In the genomic region with DNA sequence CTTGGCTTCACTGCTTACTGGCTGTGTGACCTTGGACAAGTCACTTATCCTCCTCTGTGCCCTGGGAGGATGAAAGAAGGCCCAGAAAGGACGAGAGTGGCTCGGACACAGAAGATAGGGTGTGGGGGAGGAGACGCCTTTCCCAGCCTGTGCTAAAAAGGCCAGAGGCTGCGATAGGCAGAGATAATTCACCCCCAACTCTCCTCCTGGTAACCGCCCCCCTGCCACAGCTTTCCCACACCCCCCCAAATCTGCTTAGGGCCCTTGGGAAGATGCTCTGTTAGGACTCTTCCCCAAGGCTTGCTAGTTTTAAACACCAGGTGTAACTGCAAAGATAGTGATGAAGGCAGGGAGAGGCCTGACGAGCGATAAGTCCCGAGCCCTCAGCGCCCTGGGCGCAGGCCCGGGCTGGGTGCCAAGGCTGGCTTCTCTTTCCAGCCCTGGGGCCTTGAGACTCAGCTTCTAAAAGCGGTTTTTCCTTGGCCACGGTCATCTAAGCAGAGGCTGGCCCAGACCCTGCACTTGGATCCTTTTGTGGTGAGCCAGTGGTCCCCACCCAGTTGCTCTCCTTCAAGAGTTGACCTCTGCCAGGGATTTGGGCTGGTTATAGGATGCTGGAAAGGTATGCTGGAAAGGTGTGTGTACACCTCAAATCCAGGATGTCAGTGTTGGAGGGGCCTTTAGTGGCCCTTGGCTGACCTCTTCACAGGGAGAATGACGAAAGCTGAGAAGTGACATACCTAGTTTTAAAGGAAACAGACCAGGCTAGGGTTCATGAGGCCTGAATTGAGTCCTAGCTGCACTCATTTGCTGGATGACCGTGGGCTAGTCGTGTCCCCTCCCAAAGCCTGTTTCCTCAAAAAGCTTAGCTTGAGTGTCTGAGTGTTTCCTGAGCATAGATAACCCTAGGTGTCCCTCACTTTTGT, we compare ENCODE assay signal across 12 cellular contexts. TPM values are rescaled to one million over a fixed set of nuclear protein-coding genes. Genes with fewer than 3 reads are reported as not detected.
DNase-seq lines count a peak whose midpoint lies in the region; ATAC-seq and TF ChIP-seq lines count a peak whose summit lies in the region.
"Had no signal": no experiment of that assay in that cellular context is flagged by ENCODE, and none has a peak within 500 bp of the region (broad histone marks: within the 10 kb centered on the region; RNA-seq: fewer than 3 reads in every experiment).

No MANE protein-coding gene starts in this region.

- no peak for DNase-seq in activated naive CD8-positive, alpha-beta T cell treated with anti-CD3 and anti-CD28 coated beads, Interleukin-2, amount 50 U/mL, for 24 hours
- DNase-seq in breast epithelium (ENCODE audit: low spot score in 2 of 2) (peak in 1 of 2 donors; percentile 60), aorta (peak; percentile 83 to 93), NOMO-1 treated with DMSO at 0.1 percent for 48 hours (lab: John Stamatoyannopoulos, UW; ENCODE audit: unreplicated experiment) (no peak), NCI-H2107 (lab: John Stamatoyannopoulos, UW) (no peak)
- DNase-seq in naive thymus-derived CD4-positive, alpha-beta T cell, result no peak
- DNase-seq: activated CD4-positive, CD25-positive, alpha-beta regulatory T cell treated with anti-CD3 and anti-CD28 coated beads, Interleukin-2, amount 50 U/mL, for 72 hours had no signal

- H3K36me3 Mint-ChIP-seq in activated naive CD8-positive, alpha-beta T cell, result no peaks in the 10 kb centered on the region
- H3K36me3 Mint-ChIP-seq in activated naive CD8-positive, alpha-beta T cell treated with anti-CD3 and anti-CD28 coated beads, Interleukin-2, amount 50 U/mL, for 24 hours (ENCODE audit: low read depth), result no peaks in the 10 kb centered on the region
- peaks cover 0 to 5% (median 0%) of the 10 kb centered on the region in 5 donors for H3K36me3 Mint-ChIP-seq in naive thymus-derived CD4-positive, alpha-beta T cell

- no peak overlapping the region for H3K4me3 Mint-ChIP-seq in activated naive CD8-positive, alpha-beta T cell
- H3K4me3 Mint-ChIP-seq in activated naive CD8-positive, alpha-beta T cell treated with anti-CD3 and anti-CD28 coated beads, Interleukin-2, amount 50 U/mL, for 24 hours, result no peak overlapping the region
- peak overlapping the region in 1 of 10 donors; percentile 51 for H3K4me3 Mint-ChIP-seq in naive thymus-derived CD4-positive, alpha-beta T cell
- H3K4me3 Mint-ChIP-seq: GM23338 had no signal

- H3K27me3 ChIP-seq in breast epithelium, result no peaks in the 10 kb centered on the region
- no peaks in the 10 kb centered on the region for H3K27me3 ChIP-seq in naive thymus-derived CD4-positive, alpha-beta T cell (ENCODE audit: control insufficient read depth in 2 of 2, insufficient read depth in 2 of 2, low read length in 2 of 2)
- no peaks in the 10 kb centered on the region for H3K27me3 ChIP-seq in aorta (ENCODE audit: control insufficient read depth in 1 of 2, insufficient read depth in 2 of 2, low read length in 1 of 2)

- H3K27ac Mint-ChIP-seq in activated naive CD8-positive, alpha-beta T cell, result peak overlapping the region; percentile 46
- H3K27ac Mint-ChIP-seq in activated naive CD8-positive, alpha-beta T cell treated with anti-CD3 and anti-CD28 coated beads, Interleukin-2, amount 50 U/mL, for 24 hours, result no peak overlapping the region
- peak overlapping the region in 8 of 9 donors; percentile 13 to 86 (median 74) for H3K27ac Mint-ChIP-seq in naive thymus-derived CD4-positive, alpha-beta T cell
- H3K27ac Mint-ChIP-seq: GM23338 had no signal

- H3K27me3 Mint-ChIP-seq in activated naive CD8-positive, alpha-beta T cell, result no peaks in the 10 kb centered on the region
- H3K27me3 Mint-ChIP-seq in activated naive CD8-positive, alpha-beta T cell treated with anti-CD3 and anti-CD28 coated beads, Interleukin-2, amount 50 U/mL, for 24 hours, result no peaks in the 10 kb centered on the region
- H3K27me3 Mint-ChIP-seq in naive thymus-derived CD4-positive, alpha-beta T cell, result no peaks in the 10 kb centered on the region

- H3K9me3 Mint-ChIP-seq in activated naive CD8-positive, alpha-beta T cell (ENCODE audit: low read depth), result no peaks in the 10 kb centered on the region
- H3K9me3 Mint-ChIP-seq in activated naive CD8-positive, alpha-beta T cell treated with anti-CD3 and anti-CD28 coated beads, Interleukin-2, amount 50 U/mL, for 24 hours, result no peaks in the 10 kb centered on the region
- H3K9me3 Mint-ChIP-seq in naive thymus-derived CD4-positive, alpha-beta T cell, result no peaks in the 10 kb centered on the region
- H3K9me3 Mint-ChIP-seq: GM23338 had no signal

- peaks cover 7 to 28% of the 10 kb centered on the region in 2 donors for H3K4me1 ChIP-seq in breast epithelium
- peaks cover 18 to 33% of the 10 kb centered on the region in 2 donors for H3K4me1 ChIP-seq in naive thymus-derived CD4-positive, alpha-beta T cell (ENCODE audit: control insufficient read depth in 2 of 2, insufficient read depth in 2 of 2, low read length in 2 of 2)
- peaks cover 0 to 6% of the 10 kb centered on the region in 2 donors for H3K4me1 ChIP-seq in aorta (ENCODE audit: control insufficient read depth in 1 of 2, insufficient read depth in 2 of 2, low read length in 2 of 2)

- CTCF ChIA-PET in naive thymus-derived CD4-positive, alpha-beta T cell (lab: Charles Lee), result interaction anchor here (0.5 to 4.9 kb wide), 3 partner anchors 14 to 883 kb away, joined by 4 to 30 read pairs (median 7); no protein-coding TSS in a partner anchor

- H3K9me3 ChIP-seq in breast epithelium (no peaks in the 10 kb centered on the region), aorta (ENCODE audit: control insufficient read depth, low read length) (no peaks in the 10 kb centered on the region)
- H3K9me3 ChIP-seq in naive thymus-derived CD4-positive, alpha-beta T cell (ENCODE audit: control insufficient read depth in 2 of 3, low read length in 3 of 3), result no peaks in the 10 kb centered on the region

- intact Hi-C loops in breast epithelium (cut with DNase I; ENCODE audit: low total_unique reads), result loop anchor here (2.0 kb wide), 1 partner anchor 67 kb away; no protein-coding TSS in a partner anchor
- intact Hi-C loops in naive thymus-derived CD4-positive, alpha-beta T cell (cut with micrococcal nuclease), result loop anchor here (5.0 kb wide), 2 partner anchors 477 to 713 kb away; partner anchors contain the start of genes SPOP (in 2 of the 2) and TOB1 (in 1 of the 2)
- intact Hi-C loops in aorta (cut with DNase I), result no loop called here

- no peak overlapping the region for H3K4me3 ChIP-seq in breast epithelium
- H3K4me3 ChIP-seq in naive thymus-derived CD4-positive, alpha-beta T cell (ENCODE audit: low read length), result no peak overlapping the region
- H3K4me3 ChIP-seq in aorta (ENCODE audit: low read length in 2 of 2), result no peak overlapping the region
- H3K4me3 ChIP-seq: GM23338 had no signal

- ATAC-seq in activated naive CD8-positive, alpha-beta T cell treated with anti-CD3 and anti-CD28 coated beads, Interleukin-2, amount 50 U/mL, for 24 hours, result no peak
- ATAC-seq in naive thymus-derived CD4-positive, alpha-beta T cell, result no peak
- ATAC-seq in aorta (ENCODE audit: low FRiP score) (peak; percentile 44), HG03108 (IDR thresholded peaks at IDR 0.05; ENCODE audit: unreplicated experiment) (no peak)
- ATAC-seq: GM23338 had no signal

- no peak for TF ChIP-seq CTCF in breast epithelium (IDR thresholded peaks at IDR 0.05)

- POLR2A ChIA-PET in naive thymus-derived CD4-positive, alpha-beta T cell (lab: Charles Lee), result interaction anchor here (1.0 to 1.3 kb wide), 3 partner anchors 12 to 22 kb away, joined by 3 to 5 read pairs (median 3); no protein-coding TSS in a partner anchor

- H3K36me3 ChIP-seq in breast epithelium, result no peaks in the 10 kb centered on the region
- H3K36me3 ChIP-seq in naive thymus-derived CD4-positive, alpha-beta T cell (ENCODE audit: control insufficient read depth in 2 of 3, insufficient read depth in 3 of 3, low read length in 3 of 3), result peaks cover 0 to 8% (median 0%) of the 10 kb centered on the region in 3 experiments
- no peaks in the 10 kb centered on the region for H3K36me3 ChIP-seq in aorta (ENCODE audit: control insufficient read depth in 1 of 2, insufficient read depth in 2 of 2, low read length in 1 of 2)

- peaks cover 42% of the 10 kb centered on the region for H3K4me1 Mint-ChIP-seq in activated naive CD8-positive, alpha-beta T cell (ENCODE audit: low read depth)
- peaks cover 29% of the 10 kb centered on the region for H3K4me1 Mint-ChIP-seq in activated naive CD8-positive, alpha-beta T cell treated with anti-CD3 and anti-CD28 coated beads, Interleukin-2, amount 50 U/mL, for 24 hours
- peaks cover 8 to 43% (median 36%) of the 10 kb centered on the region in 7 donors for H3K4me1 Mint-ChIP-seq in naive thymus-derived CD4-positive, alpha-beta T cell

- peak overlapping the region; percentile 88 to 94 for H3K27ac ChIP-seq in breast epithelium
- H3K27ac ChIP-seq in naive thymus-derived CD4-positive, alpha-beta T cell (ENCODE audit: low read depth, low read length), result peak overlapping the region; percentile 39
- H3K27ac ChIP-seq in aorta (ENCODE audit: low read depth in 1 of 2, low read length in 2 of 2), result peak overlapping the region; percentile 59 to 82

- no peak for TF ChIP-seq POLR2A in breast epithelium (IDR thresholded peaks at IDR 0.05)

- WGBS in aorta, 2 donors, result 14 to 16% methylated on average over 16 of the region's 16 CpGs

RNA-seq across cellular contexts. Expression of gene PPP1R9B, which starts 3.4 kb away (rescaled TPM):
- total RNA-seq in breast epithelium (10 to 100 TPM; 21.8 to 24.9 (median 22.7) TPM), aorta (10 to 100 TPM; 64.4 to 99.0 TPM)
- 100 to 1,000 TPM in 2 of 5 experiments, 10 to 100 TPM in 3; 63.1 to 142 (median 69.1) TPM for total RNA-seq in naive thymus-derived CD4-positive, alpha-beta T cell
- under 1 TPM; 0.63 to 0.72 TPM for polyA plus RNA-seq in naive thymus-derived CD4-positive, alpha-beta T cell
- polyA plus RNA-seq in aorta, result 10 to 100 TPM; 20.3 to 26.1 TPM

RNA-seq across cellular contexts. Expression of gene SGCA, which starts 11.9 kb away (rescaled TPM):
- total RNA-seq in breast epithelium (1 to 10 TPM in 1 of 3 donors, under 1 TPM in 2; 0.33 to 2.6 (median 0.73) TPM), aorta (10 to 100 TPM; 91.8 to 92.7 TPM)
- under 1 TPM in 1 of 5 experiments, not detected in 4; 0.69 TPM for total RNA-seq in naive thymus-derived CD4-positive, alpha-beta T cell
- not detected for polyA plus RNA-seq in naive thymus-derived CD4-positive, alpha-beta T cell
- polyA plus RNA-seq in aorta, result 100 to 1,000 TPM in 1 of 2 donors, 10 to 100 TPM in 1; 86.4 to 198 TPM
- total RNA-seq: A673, GM23338, HT1080 had no signal

RNA-seq across cellular contexts. Expression of gene SAMD14, which starts 24.0 kb away (rescaled TPM):
- total RNA-seq in breast epithelium, result under 1 TPM in 2 of 3 donors, not detected in 1; 0.16 to 0.98 TPM
- under 1 TPM in 2 of 5 experiments, not detected in 3; 0.70 to 0.78 TPM for total RNA-seq in naive thymus-derived CD4-positive, alpha-beta T cell
- not detected for polyA plus RNA-seq in naive thymus-derived CD4-positive, alpha-beta T cell
- total RNA-seq in aorta, result 10 to 100 TPM in 1 of 2 donors, 1 to 10 TPM in 1; 9.3 to 12.6 TPM
- polyA plus RNA-seq in aorta, result 1 to 10 TPM; 2.5 to 3.8 TPM
- total RNA-seq: HT1080 had no signal

RNA-seq across cellular contexts. Expression of gene COL1A1, which starts 47.5 kb away (rescaled TPM):
- total RNA-seq in breast epithelium, result 10 to 100 TPM; 23.4 to 67.2 (median 44.5) TPM
- 10 to 100 TPM in 1 of 5 experiments, 1 to 10 TPM in 3, under 1 TPM in 1; 0.36 to 12.6 (median 1.2) TPM for total RNA-seq in naive thymus-derived CD4-positive, alpha-beta T cell
- not detected for polyA plus RNA-seq in naive thymus-derived CD4-positive, alpha-beta T cell
- total RNA-seq in aorta, result 100 to 1,000 TPM; 400 to 948 TPM
- 100 to 1,000 TPM in 1 of 2 donors, 10 to 100 TPM in 1; 70.2 to 391 TPM for polyA plus RNA-seq in aorta

RNA-seq across cellular contexts. Expression of gene PDK2, which starts 58.8 kb away (rescaled TPM):
- 10 to 100 TPM; 28.2 to 53.4 (median 30.5) TPM for total RNA-seq in breast epithelium
- 10 to 100 TPM; 16.7 to 48.3 (median 22.5) TPM for total RNA-seq in naive thymus-derived CD4-positive, alpha-beta T cell
- polyA plus RNA-seq in naive thymus-derived CD4-positive, alpha-beta T cell, result 10 to 100 TPM; 37.2 to 50.4 TPM
- 10 to 100 TPM; 39.4 to 42.8 TPM for total RNA-seq in aorta
- polyA plus RNA-seq in aorta, result 10 to 100 TPM; 15.0 to 45.8 TPM

Comparison
In these comparisons a context has a peak if more than half of its experiments do, and no peak if none do; other contexts are left out.
1. DNase-seq: peak in aorta (2 of 2); none in activated naive CD8-positive, alpha-beta T cell treated with anti-CD3 and anti-CD28 coated beads, Interleukin-2, amount 50 U/mL, for 24 hours (single experiment), naive thymus-derived CD4-positive, alpha-beta T cell (0 of 9), NOMO-1 treated with DMSO at 0.1 percent for 48 hours (single experiment) and NCI-H2107 (single experiment).
2. H3K27ac ChIP-seq: peak in every context shown above with its lines; median percentile 91 in breast epithelium; 70 in aorta; 39 in naive thymus-derived CD4-positive, alpha-beta T cell.
3. RNA of gene SGCA, which starts 11.9 kb away (total RNA-seq): 91.8 to 92.7 TPM in aorta; 0.33 to 2.6 TPM in breast epithelium and 0.69 TPM in naive thymus-derived CD4-positive, alpha-beta T cell; every median in the first group is over 10 times any median in the second.
4. RNA of gene SAMD14, which starts 24.0 kb away (total RNA-seq): 9.3 to 12.6 TPM in aorta; 0.16 to 0.98 TPM in breast epithelium and 0.70 to 0.78 TPM in naive thymus-derived CD4-positive, alpha-beta T cell; every median in the first group is over 4 times any median in the second.
5. intact Hi-C loops: an anchor here in breast epithelium (2.0 kb wide) and naive thymus-derived CD4-positive, alpha-beta T cell (5.0 kb wide); none called in aorta.